In the genomic region with DNA sequence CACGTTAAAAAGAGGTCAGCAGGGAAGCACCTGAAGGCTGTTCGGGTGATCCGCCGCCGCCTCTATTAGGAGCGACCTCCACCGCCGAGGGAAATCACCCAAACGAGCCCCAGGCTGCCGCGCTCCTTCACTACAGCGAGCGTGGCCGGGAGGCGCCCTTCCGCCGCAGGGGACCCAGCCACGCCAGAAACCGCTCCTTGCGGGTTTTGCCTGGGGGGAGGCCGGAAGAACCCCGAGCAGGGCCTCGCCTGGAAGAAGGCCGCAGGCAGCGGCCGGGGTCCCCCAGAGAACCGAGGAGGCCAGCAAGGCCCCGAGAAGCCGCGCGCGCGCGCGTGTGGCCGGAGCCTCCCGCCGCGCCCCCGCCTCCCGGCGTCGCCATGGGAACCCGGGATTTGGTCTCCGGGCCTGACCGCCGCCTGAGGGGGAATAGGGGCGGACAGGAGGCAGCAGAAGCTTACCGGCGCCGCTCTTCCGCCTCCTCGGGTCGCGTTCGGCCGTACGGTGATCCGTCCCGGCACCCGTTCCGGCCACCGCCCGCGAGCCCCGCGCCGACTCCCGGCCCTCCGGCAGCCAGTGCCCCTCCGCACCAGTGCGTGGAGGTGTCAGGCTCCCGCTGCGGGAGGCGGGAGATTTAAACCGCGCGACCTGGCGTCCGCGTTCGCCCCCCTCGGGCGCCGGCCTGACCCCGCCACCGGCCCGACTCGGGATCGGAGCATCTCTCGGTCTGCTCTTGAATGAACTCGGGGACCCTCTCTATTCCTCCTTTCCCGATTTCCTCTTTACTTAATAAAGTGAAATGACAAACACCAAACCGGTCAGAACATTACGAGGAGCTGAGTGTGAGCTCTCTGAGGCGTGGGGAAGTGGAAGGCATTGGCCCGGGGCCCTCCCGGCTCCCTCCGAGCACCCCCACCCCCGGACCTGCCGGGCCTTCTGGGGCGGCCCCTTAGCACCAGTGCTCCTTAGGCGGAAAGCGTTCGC, we compare ENCODE assay signal across 8 cellular contexts. TPM values are rescaled to one million over a fixed set of nuclear protein-coding genes. Genes with fewer than 3 reads are reported as not detected.
A peak's percentile ranks its signal among the peaks of the same experiment; 100 is the strongest.
DNase-seq lines count a peak whose midpoint lies in the region; ATAC-seq and TF ChIP-seq lines count a peak whose summit lies in the region.

A gene (minus strand): TSS at position 606 of the 981 bp plus-strand sequence. CDS start 42,757 bp downstream, outside the sequence.

- no peaks in the 10 kb centered on the region for H3K36me3 Mint-ChIP-seq in activated CD4-positive, alpha-beta T cell treated with anti-CD3 and anti-CD28 coated beads for 36 hours (ENCODE audit: low read depth)

- H3K9me3 ChIP-seq in AG04450 (ENCODE audit: control insufficient read depth, insufficient read depth, low read length): no peaks in the 10 kb centered on the region

- H3K4me1 Mint-ChIP-seq in activated CD4-positive, alpha-beta T cell treated with anti-CD3 and anti-CD28 coated beads for 36 hours: peaks cover 11% of the 10 kb centered on the region

- H3K9me3 Mint-ChIP-seq in activated CD4-positive, alpha-beta T cell treated with anti-CD3 and anti-CD28 coated beads for 36 hours (ENCODE audit: low read depth): no peaks in the 10 kb centered on the region

- peak within 1 kb of the TSS; percentile 78 for H3K4me3 ChIP-seq in AG04450 (ENCODE audit: low read depth, low read length)
- H3K4me3 ChIP-seq in choroid plexus epithelial cell (ENCODE audit: low read depth, low read length): peak within 1 kb of the TSS; percentile 68

- peak within 1 kb of the TSS; percentile 87 for H3K27ac Mint-ChIP-seq in activated CD4-positive, alpha-beta T cell treated with anti-CD3 and anti-CD28 coated beads for 36 hours

- CTCF ChIA-PET in AG04450 (lab: Charles Lee): interaction anchor here (0.9 to 3.6 kb wide), 3 partner anchors 9 to 283 kb away, joined by 3 to 16 read pairs (median 3); no protein-coding TSS in a partner anchor
- CTCF ChIA-PET in activated CD4-positive, alpha-beta T cell treated with anti-CD3 and anti-CD28 coated beads for 36 hours (lab: Charles Lee): interaction anchor here (0.6 to 2.6 kb wide), 25 partner anchors 9 to 1114 kb away, joined by 3 to 20 read pairs (median 4); a partner anchor contains a TSS

- intact Hi-C loops in activated CD4-positive, alpha-beta T cell treated with anti-CD3 and anti-CD28 coated beads for 36 hours (cut with DNase I, micrococcal nuclease): loop anchor here (1.0 to 10.0 kb wide), 8 partner anchors 40 to 633 kb away; a partner anchor contains a TSS

- DNase-seq in AG04450 (ENCODE audit: low read depth, low spot score) (no peak), NCI-H345 (lab: John Stamatoyannopoulos, UW) (peak; percentile 76), choroid plexus epithelial cell (ENCODE audit: low read depth) (peak; percentile 48)
- DNase-seq in activated CD4-positive, alpha-beta T cell treated with anti-CD3 and anti-CD28 coated beads for 36 hours: peak; percentile 78
- peak; percentile 61 to 71 for DNase-seq in stimulated activated CD4-positive, alpha-beta T cell treated with anti-CD3 and anti-CD28 coated beads, Interleukin-2, amount 100 ng/mL, for 24 hours

- H3K4me3 Mint-ChIP-seq in activated CD4-positive, alpha-beta T cell treated with anti-CD3 and anti-CD28 coated beads for 36 hours: peak within 1 kb of the TSS; percentile 90

- ATAC-seq in GM18861 (IDR thresholded peaks at IDR 0.05; ENCODE audit: unreplicated experiment): peak; percentile 52
- ATAC-seq in HG03066 (IDR thresholded peaks at IDR 0.05; ENCODE audit: low read depth, unreplicated experiment): peak; percentile 66
- ATAC-seq in activated CD4-positive, alpha-beta T cell treated with anti-CD3 and anti-CD28 coated beads for 36 hours: peak; percentile 78

- peak within 1 kb of the TSS; percentile 52 for H3K27ac ChIP-seq in AG04450 (ENCODE audit: low read depth, low read length)
- peak within 1 kb of the TSS; percentile 62 for H3K27ac ChIP-seq in layer of hippocampus (ENCODE audit: low read depth, low read length)

- H3K27me3 Mint-ChIP-seq in activated CD4-positive, alpha-beta T cell treated with anti-CD3 and anti-CD28 coated beads for 36 hours: no peaks in the 10 kb centered on the region

- H3K27me3 ChIP-seq in AG04450 (ENCODE audit: control insufficient read depth, insufficient read depth, low read length) (no peaks in the 10 kb centered on the region), layer of hippocampus (ENCODE audit: control insufficient read depth, insufficient read depth, low read length) (no peaks in the 10 kb centered on the region)

- POLR2A ChIA-PET in AG04450 (lab: Yijun Ruan, JAX): interaction anchor here (1.0 kb wide), 2 partner anchors 236 to 282 kb away, joined by 3 to 4 read pairs; no protein-coding TSS in a partner anchor
- POLR2A ChIA-PET in activated CD4-positive, alpha-beta T cell treated with anti-CD3 and anti-CD28 coated beads for 36 hours (lab: Charles Lee): interaction anchor here (0.6 to 1.1 kb wide), 3 partner anchors 39 to 289 kb away, joined by 3 read pairs; a partner anchor contains a TSS

- TF ChIP-seq CTCF in AG04450 (IDR thresholded peaks at IDR 0.05; ENCODE audit: low read depth, low read length) (peak; percentile 4; the same call in 1 of the 2 replicates), choroid plexus epithelial cell (conservative IDR thresholded peaks at IDR 0.05; ENCODE audit: low read depth, low read length) (no peak)

RNA-seq across cellular contexts. Expression of the gene that starts here (rescaled TPM):
- polyA plus RNA-seq in AG04450 (2011; rRNA removed): 2.8 and 3.3 TPM in 2 replicates
- 2.6 and 3.0 TPM in 2 replicates for polyA minus RNA-seq in AG04450 (2011; rRNA and poly(A)+ RNA removed)
- total RNA-seq in activated CD4-positive, alpha-beta T cell treated with anti-CD3 and anti-CD28 coated beads for 36 hours: 1 to 10 TPM; 7.5 to 8.2 TPM
